ENCODE assay signal across 1 cellular context in genomic region chr3:188746291-188746783, GRCh38.
TF ChIP-seq lines count a peak whose summit lies in the region.

No MANE protein-coding gene starts in this region.

TF ChIP-seq in HepG2, 621 proteins besides CTCF, POLR2A, EP300 and RAD21 (continued from another document and continues in another):
- TF ChIP-seq ZNF281 (CRISPR knock-in tag; IDR thresholded peaks at IDR 0.05; ENCODE audit: borderline replicate concordance) (peak; percentile 73; the same call in 1 of the 2 replicates), CREB3 (CRISPR knock-in tag; IDR thresholded peaks at IDR 0.05) (no peak), ZNF747 (CRISPR knock-in tag; IDR thresholded peaks at IDR 0.05; ENCODE audit: borderline replicate concordance) (no peak), E2F2 (CRISPR knock-in tag; IDR thresholded peaks at IDR 0.05; ENCODE audit: borderline replicate concordance) (no peak), MXD3 (CRISPR knock-in tag; IDR thresholded peaks at IDR 0.05) (no peak; the same call in 1 of the 2 replicates), HDAC6 (IDR thresholded peaks at IDR 0.05; ENCODE audit: low read depth, low read length) (no peak), ZNF280B (CRISPR knock-in tag; IDR thresholded peaks at IDR 0.05; ENCODE audit: borderline replicate concordance) (no peak), YEATS4 (CRISPR knock-in tag; IDR thresholded peaks at IDR 0.05; ENCODE audit: borderline replicate concordance) (peak; percentile 84), ZNF101 (CRISPR knock-in tag; IDR thresholded peaks at IDR 0.05; ENCODE audit: borderline replicate concordance, low read depth) (no peak), BHLHE40 (IDR thresholded peaks at IDR 0.05; ENCODE audit: low read length) (peak; percentile 67; the same call in 1 of the 2 replicates), FOXJ3 (CRISPR knock-in tag; IDR thresholded peaks at IDR 0.05; ENCODE audit: borderline replicate concordance) (peak; percentile 100), NR2C2 (CRISPR knock-in tag; IDR thresholded peaks at IDR 0.05; ENCODE audit: borderline replicate concordance) (peak; percentile 93), ZNF776 (CRISPR knock-in tag; IDR thresholded peaks at IDR 0.05) (no peak), TFDP2 (CRISPR knock-in tag; IDR thresholded peaks at IDR 0.05) (peak; percentile 52; the same call in 1 of the 2 replicates), MIER2 (CRISPR knock-in tag; IDR thresholded peaks at IDR 0.05) (peak; percentile 66; the same call in 1 of the 2 replicates), ZBTB3 (CRISPR knock-in tag; IDR thresholded peaks at IDR 0.05; ENCODE audit: borderline replicate concordance, low read depth) (0 out of 2 replicates have a peak, but pooled peaks have one; percentile 41), ZEB1 (IDR thresholded peaks at IDR 0.05; ENCODE audit: insufficient replicate concordance, low read depth) (peak; percentile 74), ZBTB42 (CRISPR knock-in tag; IDR thresholded peaks at IDR 0.05) (no peak), NCOA1 (CRISPR knock-in tag; IDR thresholded peaks at IDR 0.05) (peak; percentile 99), ZBED4 (CRISPR knock-in tag; IDR thresholded peaks at IDR 0.05; ENCODE audit: borderline replicate concordance) (peak; percentile 23; the same call in 1 of the 2 replicates), NR2F2 (IDR thresholded peaks at IDR 0.05; ENCODE audit: borderline replicate concordance, low read depth) (peak; percentile 97), ZFP37 (CRISPR knock-in tag; IDR thresholded peaks at IDR 0.05; ENCODE audit: borderline replicate concordance) (0 out of 2 replicates have a peak, but pooled peaks have one; percentile 57), HMG20A (CRISPR knock-in tag; IDR thresholded peaks at IDR 0.05; ENCODE audit: borderline replicate concordance) (peak; percentile 99), HNRNPUL1 (IDR thresholded peaks at IDR 0.05; ENCODE audit: low read depth, low read length) (peak; percentile 80), ZBTB7A (CRISPR knock-in tag; IDR thresholded peaks at IDR 0.05) (peak; percentile 41; the same call in 1 of the 2 replicates), JUNB (CRISPR knock-in tag; IDR thresholded peaks at IDR 0.05; ENCODE audit: borderline replicate concordance) (peak; percentile 81; the same call in 1 of the 2 replicates), KAT8 (CRISPR knock-in tag; IDR thresholded peaks at IDR 0.05) (peak; percentile 88), ZMYM4 (CRISPR knock-in tag; IDR thresholded peaks at IDR 0.05) (peak; percentile 95), GPN1 (CRISPR knock-in tag; IDR thresholded peaks at IDR 0.05; ENCODE audit: borderline replicate concordance) (no peak), ZBTB2 (CRISPR knock-in tag; IDR thresholded peaks at IDR 0.05; ENCODE audit: low read depth) (no peak), ZNF737 (CRISPR knock-in tag; IDR thresholded peaks at IDR 0.05; ENCODE audit: borderline replicate concordance) (no peak), ZNF7 (CRISPR knock-in tag; IDR thresholded peaks at IDR 0.05) (no peak), PATZ1 (CRISPR knock-in tag; IDR thresholded peaks at IDR 0.05) (peak; percentile 80), ZNF235 (CRISPR knock-in tag; IDR thresholded peaks at IDR 0.05; ENCODE audit: borderline replicate concordance) (no peak), RFX1 (IDR thresholded peaks at IDR 0.05) (no peak), POGZ (CRISPR knock-in tag; IDR thresholded peaks at IDR 0.05) (peak; percentile 98), PBX3 (CRISPR knock-in tag; IDR thresholded peaks at IDR 0.05; ENCODE audit: borderline replicate concordance) (0 out of 2 replicates have a peak, but pooled peaks have one; percentile 38), ZNF232 (CRISPR knock-in tag; IDR thresholded peaks at IDR 0.05; ENCODE audit: borderline replicate concordance) (peak; percentile 59; the same call in 1 of the 2 replicates), ZNF510 (CRISPR knock-in tag; IDR thresholded peaks at IDR 0.05; ENCODE audit: low read depth) (no peak), ZNF800 (CRISPR knock-in tag; IDR thresholded peaks at IDR 0.05) (peak; percentile 44; the same call in 1 of the 2 replicates)
